ENCODE assay signal across 8 cellular contexts in the genomic region with DNA sequence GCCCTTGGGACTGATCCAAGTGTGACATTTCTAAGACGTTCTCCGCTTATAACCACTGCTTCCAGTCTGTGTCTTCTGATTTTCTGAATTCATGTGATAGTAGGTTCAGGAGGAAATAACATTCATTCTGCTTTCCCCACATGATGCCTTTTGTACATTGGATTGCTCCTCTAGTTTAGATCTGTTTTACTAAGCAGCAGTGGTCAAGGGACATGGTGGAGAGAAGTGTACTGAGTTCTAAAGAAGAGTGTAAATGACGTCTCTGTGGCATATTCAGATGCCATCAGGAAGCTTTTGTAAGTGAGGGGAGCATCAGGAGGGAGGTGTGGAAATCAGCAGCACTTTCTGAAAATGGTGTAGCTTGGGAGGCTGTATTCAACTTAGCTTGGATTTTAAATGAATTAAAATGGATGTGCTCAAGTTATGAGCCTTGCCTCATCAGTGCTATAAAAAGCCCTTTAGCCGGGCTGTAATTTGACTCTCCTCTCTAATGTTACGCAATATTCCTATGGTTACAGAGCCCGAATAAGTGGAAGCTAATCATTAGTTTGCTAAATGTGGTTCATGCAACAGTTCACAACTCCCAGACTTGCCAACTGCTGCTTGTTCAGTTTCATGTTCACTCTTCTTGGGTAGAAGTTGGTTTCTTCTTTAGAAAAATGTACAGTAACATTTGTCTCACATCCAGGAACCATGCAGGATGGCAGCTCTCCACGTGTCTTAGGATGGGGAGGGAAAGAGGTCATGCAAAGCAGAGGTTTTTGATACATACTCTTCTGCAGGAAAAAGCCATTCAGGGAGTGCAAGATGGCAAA.
A peak's percentile ranks its signal among the peaks of the same experiment; 100 is the strongest.
DNase-seq lines count a peak whose midpoint lies in the region; ATAC-seq and TF ChIP-seq lines count a peak whose summit lies in the region.

No MANE protein-coding gene starts in this region.

- H3K4me3 ChIP-seq in choroid plexus epithelial cell (ENCODE audit: low read depth, low read length): no peak overlapping the region
- no peak overlapping the region for H3K4me3 ChIP-seq in naive thymus-derived CD4-positive, alpha-beta T cell (ENCODE audit: low read length)
- H3K4me3 ChIP-seq in lower leg skin (ENCODE audit: low read depth, poor library complexity, severe bottlenecking): no peak overlapping the region

- intact Hi-C loops in naive thymus-derived CD4-positive, alpha-beta T cell (cut with micrococcal nuclease): loop anchor here in 1 of 2 donors (5.0 kb wide), 1 partner anchor 51 kb away; no protein-coding TSS in a partner anchor
- intact Hi-C loops in lower leg skin (cut with DNase I; ENCODE audit: low total_unique reads): no loop called here

- H3K4me3 Mint-ChIP-seq in naive thymus-derived CD4-positive, alpha-beta T cell: no peak overlapping the region

- ATAC-seq in naive thymus-derived CD4-positive, alpha-beta T cell: peak; percentile 45
- ATAC-seq in HG02798 (IDR thresholded peaks at IDR 0.05; ENCODE audit: poor library complexity, unreplicated experiment): no peak

- no peaks in the 10 kb centered on the region for H3K9me3 Mint-ChIP-seq in naive thymus-derived CD4-positive, alpha-beta T cell

- WGBS in lower leg skin, 2 donors: 10 to 16% methylated on average over 7 of the region's 7 CpGs

- H3K27ac ChIP-seq in 22Rv1: peak overlapping the region; percentile 38; the same call in 1 of the 2 replicates
- no peak overlapping the region for H3K27ac ChIP-seq in naive thymus-derived CD4-positive, alpha-beta T cell (ENCODE audit: low read depth, low read length)

- TF ChIP-seq POLR2A in lower leg skin (IDR thresholded peaks at IDR 0.05): no peak

- DNase-seq in HCEC 1CT: peak; percentile 90
- DNase-seq in NCI-H524 (lab: John Stamatoyannopoulos, UW): peak; percentile 52 to 85
- DNase-seq in choroid plexus epithelial cell (ENCODE audit: low read depth): peak; percentile 95
- no peak for DNase-seq in naive thymus-derived CD4-positive, alpha-beta T cell
- DNase-seq in lower leg skin (ENCODE audit: low spot score in 2 of 2): no peak
- DNase-seq in stimulated activated CD4-positive, alpha-beta T cell treated with anti-CD3 and anti-CD28 coated beads, Interleukin-12 subunit alpha, Interleukin-12 subunit beta, amount 100 ng/mL, for 4 hours: no peak

- H3K4me1 ChIP-seq in naive thymus-derived CD4-positive, alpha-beta T cell (ENCODE audit: control insufficient read depth in 2 of 2, insufficient read depth in 2 of 2, low read length in 2 of 2): no peaks in the 10 kb centered on the region

- no peaks in the 10 kb centered on the region for H3K9me3 ChIP-seq in naive thymus-derived CD4-positive, alpha-beta T cell (ENCODE audit: control insufficient read depth in 2 of 3, low read length in 3 of 3)

- H3K4me1 Mint-ChIP-seq in naive thymus-derived CD4-positive, alpha-beta T cell: peaks cover 5 to 61% (median 18%) of the 10 kb centered on the region in 7 donors

- peak overlapping the region in 2 of 9 donors; percentile 2 to 53 for H3K27ac Mint-ChIP-seq in naive thymus-derived CD4-positive, alpha-beta T cell

- TF ChIP-seq CTCF in 22Rv1 (IDR thresholded peaks at IDR 0.05): no peak
- no peak for TF ChIP-seq CTCF in choroid plexus epithelial cell (conservative IDR thresholded peaks at IDR 0.05; ENCODE audit: low read depth, low read length)
- TF ChIP-seq CTCF in lower leg skin (IDR thresholded peaks at IDR 0.05): no peak

- POLR2A ChIA-PET in naive thymus-derived CD4-positive, alpha-beta T cell (lab: Charles Lee): no interaction called here

- no peaks in the 10 kb centered on the region for H3K27me3 ChIP-seq in naive thymus-derived CD4-positive, alpha-beta T cell (ENCODE audit: control insufficient read depth in 2 of 2, insufficient read depth in 2 of 2, low read length in 2 of 2)

- CTCF ChIA-PET in naive thymus-derived CD4-positive, alpha-beta T cell (lab: Charles Lee): no interaction called here

- peaks cover 11 to 63% (median 29%) of the 10 kb centered on the region in 5 donors for H3K36me3 Mint-ChIP-seq in naive thymus-derived CD4-positive, alpha-beta T cell

- peaks cover 0 to 11% (median 0%) of the 10 kb centered on the region in 3 experiments for H3K36me3 ChIP-seq in naive thymus-derived CD4-positive, alpha-beta T cell (ENCODE audit: control insufficient read depth in 2 of 3, insufficient read depth in 3 of 3, low read length in 3 of 3)

- H3K27me3 Mint-ChIP-seq in naive thymus-derived CD4-positive, alpha-beta T cell: no peaks in the 10 kb centered on the region

Comparison
In these comparisons a context has a peak if more than half of its experiments do, and no peak if none do; other contexts are left out.
1. DNase-seq: peak in HCEC 1CT (single experiment), NCI-H524 (2 of 2) and choroid plexus epithelial cell (single experiment); none in naive thymus-derived CD4-positive, alpha-beta T cell (0 of 9), lower leg skin (0 of 2) and stimulated activated CD4-positive, alpha-beta T cell treated with anti-CD3 and anti-CD28 coated beads, Interleukin-12 subunit alpha, Interleukin-12 subunit beta, amount 100 ng/mL, for 4 hours (single experiment).